Comparison of ENCODE assay signal across 8 cellular contexts in the genomic region with DNA sequence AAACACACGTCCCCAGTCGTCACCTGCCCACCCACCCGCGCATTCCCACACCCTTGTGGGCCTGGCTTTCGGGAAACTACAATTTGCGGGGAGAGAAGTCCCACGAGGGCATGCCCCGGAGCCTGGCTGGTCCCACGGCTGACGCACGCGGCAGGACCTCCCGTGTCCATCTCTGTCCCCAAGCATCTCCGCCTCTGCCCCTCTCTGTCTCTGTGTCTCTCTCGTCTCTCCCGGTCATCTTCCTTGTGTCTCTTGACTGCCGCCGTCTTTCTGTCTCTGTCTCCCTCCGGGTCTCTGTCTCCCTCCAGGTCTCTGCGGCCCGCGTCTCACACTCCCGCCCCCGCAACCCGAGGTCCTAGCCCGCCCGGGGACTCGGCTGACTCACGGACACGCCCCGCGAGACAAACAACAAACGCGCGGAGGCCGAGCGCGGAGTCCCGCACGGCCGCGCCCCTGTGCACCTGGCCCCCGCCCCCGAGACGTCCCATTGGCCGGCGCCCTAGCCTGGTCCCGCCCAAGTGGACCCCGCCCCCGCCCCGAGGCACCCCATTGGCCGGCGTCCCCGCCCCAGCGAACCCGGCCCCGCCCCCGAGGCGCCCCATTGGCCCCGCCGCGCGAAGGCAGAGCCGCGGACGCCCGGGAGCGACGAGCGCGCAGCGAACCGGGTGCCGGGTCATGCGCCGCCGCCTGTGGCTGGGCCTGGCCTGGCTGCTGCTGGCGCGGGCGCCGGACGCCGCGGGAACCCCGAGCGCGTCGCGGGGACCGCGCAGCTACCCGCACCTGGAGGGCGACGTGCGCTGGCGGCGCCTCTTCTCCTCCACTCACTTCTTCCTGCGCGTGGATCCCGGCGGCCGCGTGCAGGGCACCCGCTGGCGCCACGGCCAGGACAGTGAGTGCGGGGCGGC. TPM values are rescaled to one million over a fixed set of nuclear protein-coding genes. Genes with fewer than 3 reads are reported as not detected.
DNase-seq lines count a peak whose midpoint lies in the region; ATAC-seq and TF ChIP-seq lines count a peak whose summit lies in the region.

A gene (plus strand): TSS at position 629 of the 905 bp plus-strand sequence. CDS start 47 bp downstream, at position 676.

- H3K27me3 ChIP-seq in MM.1S (replicated peaks; ENCODE audit: insufficient read depth, low read length), result peaks cover 6% of the 10 kb centered on the region; the same call in 1 of the 2 replicates
- H3K27me3 ChIP-seq in trophoblast cell (ENCODE audit: insufficient read depth, low read length), result no peaks in the 10 kb centered on the region
- no peaks in the 10 kb centered on the region for H3K27me3 ChIP-seq in thoracic aorta (replicated peaks; ENCODE audit: insufficient read depth)

- H3K9ac ChIP-seq in MM.1S (ENCODE audit: low read length), result peak within 1 kb of the TSS; percentile 33; the same call in 1 of the 2 replicates
- no peak within 1 kb of the TSS for H3K9ac ChIP-seq in trophoblast cell (ENCODE audit: low read length)

- H3K9me3 ChIP-seq in MM.1S (replicated peaks; ENCODE audit: insufficient read depth, low read length) (no peaks in the 10 kb centered on the region), trophoblast cell (ENCODE audit: insufficient read depth, low read depth, low read length) (peaks cover 4% of the 10 kb centered on the region), thoracic aorta (no peaks in the 10 kb centered on the region)

- no peak within 1 kb of the TSS for H3K14ac ChIP-seq in trophoblast cell (ENCODE audit: low read length)

- no peak within 1 kb of the TSS for H4K91ac ChIP-seq in trophoblast cell (ENCODE audit: low read depth, low read length)

- H2BK12ac ChIP-seq in trophoblast cell (ENCODE audit: low read length), result no peak within 1 kb of the TSS

- ATAC-seq in GM21423 (IDR thresholded peaks at IDR 0.05; ENCODE audit: unreplicated experiment) (peak; percentile 61), thoracic aorta (ENCODE audit: insufficient number of reproducible peaks, low FRiP score, low read depth) (peak; percentile 74)

- peak within 1 kb of the TSS; percentile 43 for H4K8ac ChIP-seq in trophoblast cell (ENCODE audit: low read depth, low read length)

- no peaks in the 10 kb centered on the region for H4K20me1 ChIP-seq in MM.1S (ENCODE audit: insufficient read depth, low read length)

- H2AFZ ChIP-seq in MM.1S (ENCODE audit: low read length), result peak within 1 kb of the TSS; percentile 90
- peak within 1 kb of the TSS; percentile 35 for H2AFZ ChIP-seq in trophoblast cell (ENCODE audit: insufficient read depth, low read length, poor library complexity)

- intact Hi-C loops in cardiac septum (cut with DNase I), result no loop called here

- H3K79me2 ChIP-seq in MM.1S (ENCODE audit: low read length), result peaks cover 3% of the 10 kb centered on the region; the same call in 1 of the 2 replicates
- H3K79me2 ChIP-seq in trophoblast cell (ENCODE audit: control insufficient read depth, insufficient read depth, low read length, poor library complexity), result no peaks in the 10 kb centered on the region

- H3K36me3 ChIP-seq in MM.1S (replicated peaks; ENCODE audit: insufficient read depth, low read length) (no peaks in the 10 kb centered on the region), trophoblast cell (ENCODE audit: control insufficient read depth in 1 of 2, insufficient read depth in 2 of 2, low read length in 2 of 2) (peaks cover 5 to 12% of the 10 kb centered on the region in 2 experiments), thoracic aorta (no peaks in the 10 kb centered on the region)

- H3K9me2 ChIP-seq in MM.1S (replicated peaks; ENCODE audit: insufficient read depth, low read length), result no peaks in the 10 kb centered on the region

- H3K4me3 ChIP-seq in MM.1S (ENCODE audit: low read length) (peak within 1 kb of the TSS; percentile 69), trophoblast cell (ENCODE audit: low read depth, low read length) (peak within 1 kb of the TSS; percentile 66), thoracic aorta (peak within 1 kb of the TSS; percentile 80)

- H3F3A ChIP-seq in MM.1S (ENCODE audit: insufficient read depth, low read length), result no peaks in the 10 kb centered on the region

- H2AK5ac ChIP-seq in trophoblast cell (ENCODE audit: low read length), result no peak within 1 kb of the TSS

- H3K27ac ChIP-seq in MM.1S (ENCODE audit: low read length) (no peak within 1 kb of the TSS), trophoblast cell (ENCODE audit: low read depth, low read length) (no peak within 1 kb of the TSS), thoracic aorta (peak within 1 kb of the TSS in 1 of 2 donors; percentile 34)

- TF ChIP-seq CTCF in MM.1S (IDR thresholded peaks at IDR 0.05; ENCODE audit: low read length) (no peak), thoracic aorta (IDR thresholded peaks at IDR 0.05) (no peak)

- H3K23ac ChIP-seq in trophoblast cell (ENCODE audit: low read length), result no peak within 1 kb of the TSS

- no CpG with 5 or more reads among the region's 108 CpGs for WGBS in trophoblast cell (ENCODE audit: extremely low coverage, insufficient coverage, insufficient read length)

- H3K4me1 ChIP-seq in MM.1S (ENCODE audit: low read length) (peaks cover 5% of the 10 kb centered on the region; the same call in 1 of the 2 replicates), trophoblast cell (ENCODE audit: control insufficient read depth in 1 of 2, insufficient read depth in 2 of 2, low read length in 2 of 2) (peaks cover 8 to 13% of the 10 kb centered on the region in 2 experiments), thoracic aorta (ENCODE audit: control insufficient read depth in 1 of 2, low read depth in 2 of 2) (peaks cover 4 to 8% of the 10 kb centered on the region in 2 donors)

- H3K4me2 ChIP-seq in MM.1S (ENCODE audit: low read depth, low read length) (peak within 1 kb of the TSS; percentile 97), trophoblast cell (ENCODE audit: low read length) (peak within 1 kb of the TSS; percentile 88)

- H3K4ac ChIP-seq in trophoblast cell (ENCODE audit: low read depth, low read length), result no peak within 1 kb of the TSS

- H2BK5ac ChIP-seq in trophoblast cell (ENCODE audit: low read depth, low read length, poor library complexity), result no peak within 1 kb of the TSS

- H3K79me1 ChIP-seq in trophoblast cell (ENCODE audit: low read length), result no peaks in the 10 kb centered on the region

- no peak within 1 kb of the TSS for H2BK120ac ChIP-seq in trophoblast cell (ENCODE audit: insufficient read depth, low read length, poor library complexity)

- DNase-seq in C1 segment of cervical spinal cord (lab: John Stamatoyannopoulos, UW) (peak; percentile 31 to 92 (median 84)), MM.1S (peak; percentile 95), T follicular helper cell (ENCODE audit: low read depth) (peak; percentile 96), cardiac septum (ENCODE audit: low spot score) (peak; percentile 95), trophoblast cell (peak; percentile 86 to 92), thoracic aorta (ENCODE audit: low spot score) (peak; percentile 80)
- DNase-seq in activated naive CD8-positive, alpha-beta T cell treated with anti-CD3 and anti-CD28 coated beads, Interleukin-2, amount 50 U/mL, for 16 hours (ENCODE audit: low read depth, low spot score), result peak; percentile 89

- H4K12ac ChIP-seq in trophoblast cell (ENCODE audit: low read depth, low read length), result no peak within 1 kb of the TSS

- H3K18ac ChIP-seq in trophoblast cell (ENCODE audit: low read length), result no peak within 1 kb of the TSS

RNA-seq across cellular contexts. Expression of the gene that starts here (rescaled TPM):
- total RNA-seq in cardiac septum (not detected), thoracic aorta (under 1 TPM; 0.27 to 0.56 TPM)
- polyA plus RNA-seq in trophoblast cell (2013), result 0.47 and 0.48 TPM in 2 replicates

Comparison
In these comparisons a context has a peak if more than half of its experiments do, and no peak if none do; other contexts are left out.
1. Peak in DNase-seq in cardiac septum; RNA of the gene not detected or under 1 TPM.
2. Peak in DNase-seq, ATAC-seq and H3K4me3 ChIP-seq in thoracic aorta; RNA of the gene not detected or under 1 TPM.